13 cellular contexts compared by ENCODE assay signal in genomic region chr7:94303736-94304135, GRCh38.
A peak's percentile ranks its signal among the peaks of the same experiment; 100 is the strongest.
DNase-seq lines count a peak whose midpoint lies in the region; ATAC-seq and TF ChIP-seq lines count a peak whose summit lies in the region.
"Had no signal": no experiment of that assay in that cellular context is flagged by ENCODE, and none has a peak within 500 bp of the region (broad histone marks: within the 10 kb centered on the region; RNA-seq: fewer than 3 reads in every experiment).

No MANE protein-coding gene starts in this region.

- peak overlapping the region; percentile 43 for H3K4me2 ChIP-seq in SK-N-SH

- DNase-seq in AG04449 (ENCODE audit: low read depth, low spot score), result peak; percentile 45
- no peak for DNase-seq in SK-N-SH
- DNase-seq in left cardiac atrium, result no peak
- DNase-seq in psoas muscle, result no peak
- DNase-seq in NCI-H1105 (lab: John Stamatoyannopoulos, UW), result no peak
- DNase-seq in hypothalamus (lab: John Stamatoyannopoulos, UW), result no peak
- DNase-seq in activated T-cell treated with anti-CD3 and anti-CD28 coated beads, Interleukin-2, amount 50 U/mL, for 4 hours, result no peak
- DNase-seq: activated B cell treated with CpG ODN at 0.5 μM for 24 hours; activated naive CD4-positive, alpha-beta T cell treated with anti-CD3 and anti-CD28 coated beads, Interleukin-2, amount 50 U/mL, for 16 hours had no signal

- peak overlapping the region; percentile 21; the same call in 1 of the 2 replicates for H2AFZ ChIP-seq in SK-N-SH (ENCODE audit: low read depth)

- intact Hi-C loops in left cardiac atrium (cut with DNase I), result no loop called here
- intact Hi-C loops in psoas muscle (cut with DNase I), result no loop called here

- WGBS in SK-N-SH (ENCODE audit: low lambda C conversion rate), result 33% methylated on average over 6 of the region's 6 CpGs
- WGBS in psoas muscle, 3 donors, result 12 to 24% (median 17%) methylated on average over 6 of the region's 6 CpGs

- CTCF ChIA-PET in AG04449 (lab: Yijun Ruan, JAX) (interaction anchor here (1.4 to 1.9 kb wide), 2 partner anchors 23 to 132 kb away, joined by 3 to 8 read pairs; no protein-coding TSS in a partner anchor), SK-N-SH (lab: Yijun Ruan, JAX) (interaction anchor here (0.7 to 1.4 kb wide), 6 partner anchors 8 to 132 kb away, joined by 3 read pairs; no protein-coding TSS in a partner anchor)

- TF ChIP-seq RAD21 in SK-N-SH (IDR thresholded peaks at IDR 0.05; ENCODE audit: low read length), result no peak

- no peaks in the 10 kb centered on the region for H3K9me3 Mint-ChIP-seq in activated T-cell treated with anti-CD3 and anti-CD28 coated beads, Interleukin-2, amount 50 U/mL, for 4 hours
- H3K9me3 Mint-ChIP-seq: activated B cell treated with CpG ODN at 0.5 μM for 24 hours had no signal

- peak; percentile 41 to 45 for ATAC-seq in left cardiac atrium
- peak in 2 of 4 donors; percentile 21 to 54 for ATAC-seq in psoas muscle
- ATAC-seq in HG02870 (IDR thresholded peaks at IDR 0.05; ENCODE audit: unreplicated experiment), result no peak
- no peak for ATAC-seq in activated T-cell treated with anti-CD3 and anti-CD28 coated beads, Interleukin-2, amount 50 U/mL, for 4 hours
- ATAC-seq: natural killer cell treated with Interleukin-12 subunit alpha and Interleukin-12 subunit beta and Interleukin-15 and Interleukin-18, amount 100 ng/mL, for 72 hours had no signal

- H3K27ac ChIP-seq in SK-N-SH (ENCODE audit: low read depth in 2 of 2, low read length in 1 of 2) (peak overlapping the region; percentile 83 to 99; a peak in 3 of 4 replicates), psoas muscle (peak overlapping the region; percentile 38)
- H3K27ac ChIP-seq: BLaER1 treated with 17β-estradiol and CSF1 and Interleukin-3, amounts not matched to agents 10 nM and 100 nM; epithelial cell of prostate had no signal

- H3K9me2 ChIP-seq in SK-N-SH, result no peaks in the 10 kb centered on the region

- peaks cover 13 to 52% of the 10 kb centered on the region in 2 experiments for H3K4me1 ChIP-seq in SK-N-SH (ENCODE audit: control insufficient read depth in 1 of 2, insufficient read depth in 2 of 2, low read depth in 1 of 2, low read length in 1 of 2)
- no peaks in the 10 kb centered on the region for H3K4me1 ChIP-seq in psoas muscle

- no peaks in the 10 kb centered on the region for H4K20me1 ChIP-seq in SK-N-SH (ENCODE audit: insufficient read depth)
- H4K20me1 ChIP-seq: BLaER1 treated with 17β-estradiol and CSF1 and Interleukin-3, amounts not matched to agents 10 nM and 100 nM had no signal

- H3K4me1 Mint-ChIP-seq in activated T-cell treated with anti-CD3 and anti-CD28 coated beads, Interleukin-2, amount 50 U/mL, for 4 hours (ENCODE audit: low read depth), result no peaks in the 10 kb centered on the region
- H3K4me1 Mint-ChIP-seq: activated B cell treated with CpG ODN at 0.5 μM for 24 hours had no signal

- H3K27me3 ChIP-seq in SK-N-SH (ENCODE audit: insufficient read depth), result no peaks in the 10 kb centered on the region
- H3K27me3 ChIP-seq in psoas muscle (ENCODE audit: insufficient read depth in 3 of 3, low read length in 2 of 3), result no peaks in the 10 kb centered on the region
- H3K27me3 ChIP-seq: BLaER1 treated with 17β-estradiol and CSF1 and Interleukin-3, amounts not matched to agents 10 nM and 100 nM had no signal

- POLR2A ChIA-PET in AG04449 (lab: Yijun Ruan, JAX), result interaction anchor here (0.9 to 12.9 kb wide), 6 partner anchors 10 to 129 kb away, joined by 3 to 691 read pairs (median 5); partner anchors contain the start of gene COL1A2
- POLR2A ChIA-PET in SK-N-SH (lab: Yijun Ruan, JAX), result no interaction called here

- H3K9me3 ChIP-seq in SK-N-SH (no peaks in the 10 kb centered on the region), psoas muscle (no peaks in the 10 kb centered on the region)
- H3K9me3 ChIP-seq: BLaER1 treated with 17β-estradiol and CSF1 and Interleukin-3, amounts not matched to agents 10 nM and 100 nM had no signal

- H3K4me3 ChIP-seq in AG04449 (ENCODE audit: low read depth, low read length) (no peak overlapping the region; the same call in 1 of the 2 replicates), SK-N-SH (ENCODE audit: low read depth in 2 of 2, low read length in 1 of 2) (no peak overlapping the region), psoas muscle (no peak overlapping the region)
- H3K4me3 ChIP-seq: BLaER1 treated with 17β-estradiol and CSF1 and Interleukin-3, amounts not matched to agents 10 nM and 100 nM had no signal

- H3K27me3 Mint-ChIP-seq in activated T-cell treated with anti-CD3 and anti-CD28 coated beads, Interleukin-2, amount 50 U/mL, for 4 hours (ENCODE audit: low read depth), result peaks cover 7% of the 10 kb centered on the region

- H3K36me3 ChIP-seq in SK-N-SH (replicated peaks in 1 of 2; ENCODE audit: control insufficient read depth in 1 of 2, insufficient read depth in 2 of 2, low read length in 1 of 2), result no peaks in the 10 kb centered on the region
- H3K36me3 ChIP-seq in psoas muscle (ENCODE audit: insufficient read depth in 1 of 2, low read depth in 1 of 2), result no peaks in the 10 kb centered on the region
- H3K36me3 ChIP-seq: BLaER1 treated with 17β-estradiol and CSF1 and Interleukin-3, amounts not matched to agents 10 nM and 100 nM had no signal

- no peaks in the 10 kb centered on the region for H3K79me2 ChIP-seq in SK-N-SH (ENCODE audit: insufficient read depth)

- peak; percentile 18 to 22; a peak in 1 of 4 replicates for TF ChIP-seq EP300 in SK-N-SH (IDR thresholded peaks at IDR 0.05; ENCODE audit: borderline replicate concordance in 1 of 2, low read depth in 1 of 2, low read length in 1 of 2)

- no peaks in the 10 kb centered on the region for H3K36me3 Mint-ChIP-seq in activated T-cell treated with anti-CD3 and anti-CD28 coated beads, Interleukin-2, amount 50 U/mL, for 4 hours (ENCODE audit: insufficient read depth)
- H3K36me3 Mint-ChIP-seq: natural killer cell treated with Interleukin-12 subunit alpha and Interleukin-12 subunit beta and Interleukin-15 and Interleukin-18, amount 100 ng/mL, for 72 hours had no signal

- peaks cover 39% of the 10 kb centered on the region for H3F3A ChIP-seq in SK-N-SH (replicated peaks; ENCODE audit: insufficient read depth)

- peak overlapping the region; percentile 34 for H3K9ac ChIP-seq in SK-N-SH
- H3K9ac ChIP-seq: BLaER1 treated with 17β-estradiol and CSF1 and Interleukin-3, amounts not matched to agents 10 nM and 100 nM had no signal

- H3K4me3 Mint-ChIP-seq in activated T-cell treated with anti-CD3 and anti-CD28 coated beads, Interleukin-2, amount 50 U/mL, for 4 hours, result no peak overlapping the region
- H3K4me3 Mint-ChIP-seq: activated B cell treated with CpG ODN at 0.5 μM for 24 hours; natural killer cell treated with Interleukin-12 subunit alpha and Interleukin-12 subunit beta and Interleukin-15 and Interleukin-18, amount 100 ng/mL, for 72 hours had no signal

- TF ChIP-seq CTCF in AG04449 (IDR thresholded peaks at IDR 0.05; ENCODE audit: insufficient read depth, low read length, missing control alignments), result no peak
- TF ChIP-seq CTCF in SK-N-SH (IDR thresholded peaks at IDR 0.05), result no peak
- TF ChIP-seq CTCF in psoas muscle (IDR thresholded peaks at IDR 0.05), result no peak

TF ChIP-seq in SK-N-SH, 30 proteins besides CTCF, POLR2A, EP300 and RAD21 (continues in another document):
- TF ChIP-seq PBX3 (IDR thresholded peaks at IDR 0.05), result peak; percentile 61; the same call in 1 of the 2 replicates
- TF ChIP-seq YY1 (IDR thresholded peaks at IDR 0.05; ENCODE audit: low read depth), result no peak
- TF ChIP-seq REST (IDR thresholded peaks at IDR 0.05; ENCODE audit: low read depth, low read length), result peak; percentile 57; the same call in 1 of the 2 replicates
- TF ChIP-seq RFX5 (IDR thresholded peaks at IDR 0.05; ENCODE audit: low read length), result no peak
- no peak for TF ChIP-seq NRF1 (IDR thresholded peaks at IDR 0.05; ENCODE audit: low read depth, low read length)
- peak; percentile 69 for TF ChIP-seq TCF12 (IDR thresholded peaks at IDR 0.05)
- no peak for TF ChIP-seq FOXJ3 (CRISPR knock-in tag; IDR thresholded peaks at IDR 0.05)
- TF ChIP-seq RXRA (IDR thresholded peaks at IDR 0.05; ENCODE audit: borderline replicate concordance, low read depth), result peak; percentile 52; the same call in 1 of the 2 replicates
- no peak for TF ChIP-seq TAF1 (IDR thresholded peaks at IDR 0.05; ENCODE audit: borderline replicate concordance, low read depth, low read length)

Comparison
In these comparisons a context has a peak if more than half of its experiments do, and no peak if none do; other contexts are left out.
1. ATAC-seq: peak in left cardiac atrium (2 of 2); none in HG02870 (single experiment) and activated T-cell treated with anti-CD3 and anti-CD28 coated beads, Interleukin-2, amount 50 U/mL, for 4 hours (0 of 2).